ENCODE assay signal across 1 cellular context in genomic region chr4:165443276-165443675, GRCh38.
TF ChIP-seq lines count a peak whose summit lies in the region.

No MANE protein-coding gene starts in this region.

TF ChIP-seq in HCT116, 20 proteins besides CTCF, POLR2A, EP300 and RAD21 (continued from another document):
- no peak for TF ChIP-seq ZBTB33 (IDR thresholded peaks at IDR 0.05; ENCODE audit: extremely low read depth, insufficient replicate concordance, low read length)
- TF ChIP-seq TCF7L2 (IDR thresholded peaks at IDR 0.05; ENCODE audit: borderline replicate concordance, extremely low read depth, insufficient read depth, insufficient read length): no peak
- TF ChIP-seq CBX3 (IDR thresholded peaks at IDR 0.05; ENCODE audit: low read depth): no peak
- no peak for TF ChIP-seq EZH2phosphoT487 (IDR thresholded peaks at IDR 0.05; ENCODE audit: borderline replicate concordance)
- no peak for TF ChIP-seq CEBPB (IDR thresholded peaks at IDR 0.05; ENCODE audit: low read depth)
- no peak for TF ChIP-seq POLR2AphosphoS5 (IDR thresholded peaks at IDR 0.05; ENCODE audit: low read depth, low read length)
- no peak for TF ChIP-seq ATF3 (IDR thresholded peaks at IDR 0.05)
- TF ChIP-seq FOSL1 (IDR thresholded peaks at IDR 0.05; ENCODE audit: low read depth): no peak
- TF ChIP-seq SRF (IDR thresholded peaks at IDR 0.05; ENCODE audit: low read depth): no peak
- TF ChIP-seq SIN3A (IDR thresholded peaks at IDR 0.05; ENCODE audit: low read depth): no peak
